8 cellular contexts compared by ENCODE assay signal in the genomic region with DNA sequence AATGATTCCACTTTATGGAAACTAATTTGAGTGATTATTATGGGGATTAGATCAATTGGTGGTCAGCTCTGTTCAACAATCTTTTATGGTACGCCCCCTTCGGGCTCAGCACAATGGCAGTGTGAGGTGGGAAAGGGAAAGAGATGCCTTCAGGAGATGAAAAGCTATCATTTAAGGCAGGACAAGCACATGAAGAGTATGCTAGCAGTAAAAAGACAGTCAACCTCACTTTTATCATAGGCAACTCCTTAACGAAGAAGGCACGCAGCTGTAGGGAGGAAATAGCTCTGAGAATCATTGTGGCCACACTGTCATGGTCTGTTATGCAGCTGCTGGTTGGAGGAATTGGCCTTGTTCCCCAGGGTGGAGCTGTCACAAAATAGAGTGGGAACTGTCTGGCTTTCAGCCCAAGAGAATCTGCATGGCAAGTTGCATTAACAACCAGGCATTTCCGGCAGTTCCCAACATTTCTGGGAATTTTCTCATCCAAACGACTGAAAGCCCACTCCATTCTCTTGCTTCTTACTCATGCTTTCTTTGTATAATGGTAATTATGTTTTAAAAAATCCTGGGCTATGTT. TPM values are rescaled to one million over a fixed set of nuclear protein-coding genes. Genes with fewer than 3 reads are reported as not detected.
DNase-seq lines count a peak whose midpoint lies in the region; ATAC-seq and TF ChIP-seq lines count a peak whose summit lies in the region.

No MANE protein-coding gene starts in this region.

- H3K4me3 ChIP-seq in colonic mucosa = no peak overlapping the region

- H3K4me1 ChIP-seq in colonic mucosa = no peaks in the 10 kb centered on the region

- ATAC-seq in HG03378 (IDR thresholded peaks at IDR 0.05; ENCODE audit: unreplicated experiment) = peak; percentile 46
- no peak for ATAC-seq in left lobe of liver
- ATAC-seq in HG02840 (IDR thresholded peaks at IDR 0.05; ENCODE audit: low FRiP score, unreplicated experiment) = no peak

- no peak for TF ChIP-seq CTCF in colonic mucosa (IDR thresholded peaks at IDR 0.05)

- no peak overlapping the region for H3K9ac ChIP-seq in colonic mucosa (ENCODE audit: low read depth in 2 of 2, low read length in 2 of 2)

- DNase-seq in ELR (ENCODE audit: low read depth) (peak; percentile 97), colonic mucosa (no peak), non-pigmented ciliary epithelial cell (ENCODE audit: low read depth) (peak; percentile 97), GDM1 (lab: John Stamatoyannopoulos, UW) (no peak), D341Med (ENCODE audit: low spot score) (no peak), left lobe of liver (ENCODE audit: low spot score) (no peak)

- H3K27me3 ChIP-seq in colonic mucosa = no peaks in the 10 kb centered on the region

- H3K27ac ChIP-seq in colonic mucosa = peak overlapping the region; percentile 48

- no peaks in the 10 kb centered on the region for H3K9me3 ChIP-seq in colonic mucosa

- intact Hi-C loops in colonic mucosa (cut with DNase I) = no loop called here

- no peaks in the 10 kb centered on the region for H3K36me3 ChIP-seq in colonic mucosa

RNA-seq across cellular contexts. Expression of a gene that starts 54.4 kb away (rescaled TPM):
- total RNA-seq in colonic mucosa (100 to 1,000 TPM in 1 of 2 donors, 10 to 100 TPM in 1; 80.7 to 167 TPM), left lobe of liver (6.8 TPM)

Comparison
In these comparisons a context has a peak if more than half of its experiments do, and no peak if none do; other contexts are left out.
1. DNase-seq: peak in ELR (single experiment) and non-pigmented ciliary epithelial cell (single experiment); none in colonic mucosa (single experiment), GDM1 (single experiment), D341Med (single experiment) and left lobe of liver (single experiment).
2. RNA of a gene that starts 54.4 kb away (total RNA-seq): 80.7 to 167 TPM in colonic mucosa; 6.8 TPM in left lobe of liver (single experiment); every median in the first group is over 10 times any median in the second.